1 cellular context compared by ENCODE assay signal in genomic region chr22:39503590-39503989, GRCh38.
A peak's percentile ranks its signal among the peaks of the same experiment; 100 is the strongest.
TF ChIP-seq lines count a peak whose summit lies in the region.

No MANE protein-coding gene starts in this region.

TF ChIP-seq in HepG2, 621 proteins besides CTCF, POLR2A, EP300 and RAD21:
- no peak for TF ChIP-seq RBFOX2 (IDR thresholded peaks at IDR 0.05; ENCODE audit: low read depth, low read length)
- 0 out of 2 replicates have a peak, but pooled peaks have one; percentile 24 for TF ChIP-seq ZNF589 (CRISPR knock-in tag; conservative IDR thresholded peaks at IDR 0.05)
